Comparison of ENCODE assay signal across 8 cellular contexts in the genomic region with DNA sequence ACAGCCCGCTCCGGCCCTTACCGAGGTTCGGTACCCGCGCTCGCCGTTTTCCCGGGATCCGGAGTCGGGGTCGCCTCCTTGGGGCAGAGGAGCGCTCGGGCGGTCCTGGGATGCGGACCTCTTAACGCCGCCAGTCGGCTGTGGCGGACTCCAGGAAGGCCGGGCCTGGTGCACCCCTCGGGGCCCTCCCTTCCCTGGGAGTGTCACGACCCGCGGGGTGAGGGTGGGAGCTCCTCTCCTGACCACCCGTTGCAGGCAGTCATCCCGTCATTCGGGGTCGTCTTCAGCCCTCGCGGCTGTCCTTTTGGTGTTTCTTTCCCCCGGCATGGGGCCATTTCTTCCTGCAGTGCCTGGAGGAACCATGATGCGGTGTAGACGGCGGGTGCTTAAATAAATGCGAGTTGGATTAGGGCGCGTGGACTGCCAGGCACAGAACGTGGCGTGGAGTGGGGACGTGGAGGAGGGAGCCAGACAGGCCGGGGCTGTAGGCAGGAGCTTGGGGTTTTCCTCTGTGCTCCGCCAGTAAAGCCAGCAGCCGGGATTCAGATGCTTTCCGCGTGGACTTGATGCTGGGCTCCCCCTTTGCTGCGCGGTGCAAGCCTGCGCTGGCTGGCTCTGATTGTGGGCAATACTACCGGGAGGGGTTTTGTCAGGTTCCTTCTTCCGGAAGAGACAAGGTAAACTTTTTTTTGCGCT. TPM values are rescaled to one million over a fixed set of nuclear protein-coding genes. Genes with fewer than 3 reads are reported as not detected.
DNase-seq lines count a peak whose midpoint lies in the region; ATAC-seq and TF ChIP-seq lines count a peak whose summit lies in the region.

No MANE protein-coding gene starts in this region.

- H4K20me1 ChIP-seq in GM23248 (ENCODE audit: insufficient read depth): no peaks in the 10 kb centered on the region

- H3K4me3 ChIP-seq in GM06990 (replicated peaks; ENCODE audit: low read depth, low read length) (peak overlapping the region; percentile 98), GM23248 (peak overlapping the region; percentile 88), lower lobe of right lung (peak overlapping the region; percentile 96)

- H3K9me3 ChIP-seq in GM23248 (ENCODE audit: low read depth): no peaks in the 10 kb centered on the region
- no peaks in the 10 kb centered on the region for H3K9me3 ChIP-seq in lower lobe of right lung

- H3K27me3 ChIP-seq in GM06990 (replicated peaks; ENCODE audit: control insufficient read depth, insufficient read depth, low read length) (no peaks in the 10 kb centered on the region), GM23248 (replicated peaks; ENCODE audit: insufficient read depth) (no peaks in the 10 kb centered on the region), lower lobe of right lung (ENCODE audit: low read depth) (no peaks in the 10 kb centered on the region)

- H3K4me1 ChIP-seq in GM23248 (ENCODE audit: insufficient read depth) (peaks cover 5% of the 10 kb centered on the region), lower lobe of right lung (peaks cover 16% of the 10 kb centered on the region)

- peaks cover 53% of the 10 kb centered on the region for H3K79me2 ChIP-seq in GM23248 (ENCODE audit: insufficient read depth)

- H2AFZ ChIP-seq in GM23248: peak overlapping the region; percentile 90

- TF ChIP-seq CTCF in GM06990 (IDR thresholded peaks at IDR 0.05; ENCODE audit: insufficient read depth, low read length, poor library complexity, severe bottlenecking) (no peak), lower lobe of right lung (IDR thresholded peaks at IDR 0.05) (no peak)

- H3K4me2 ChIP-seq in GM23248 (ENCODE audit: unreplicated experiment): peak overlapping the region; percentile 89

- H3K9me2 ChIP-seq in GM23248 (ENCODE audit: insufficient read depth): no peaks in the 10 kb centered on the region

- peak; percentile 82 for DNase-seq in GM06990 (ENCODE audit: extremely low read depth, insufficient read length)
- peak; percentile 79 for DNase-seq in GM23248
- DNase-seq in LoVo (ENCODE audit: low spot score): peak; percentile 53
- DNase-seq in activated CD4-positive, alpha-beta T cell treated with anti-CD3 and anti-CD28 coated beads, Interleukin-2, amount 10 ng/mL, durations not matched to agents 24 days and 14 days: peak; percentile 84
- peak; percentile 15 to 61 for DNase-seq in dermis microvascular lymphatic vessel endothelial cell (ENCODE audit: low read depth in 2 of 2)
- DNase-seq in lower lobe of right lung: peak; percentile 69
- DNase-seq in stimulated activated CD4-positive, alpha-beta T cell treated with anti-CD3 and anti-CD28 coated beads, TNF-alpha, amount 100 ng/mL, for 24 hours (ENCODE audit: low read depth in 3 of 3): peak; percentile 21 to 45 (median 27)
- DNase-seq in OCI-M2 (lab: John Stamatoyannopoulos, UW; ENCODE audit: unreplicated experiment): no peak

- peaks cover 6% of the 10 kb centered on the region for H3K9me3 Mint-ChIP-seq in activated CD4-positive, alpha-beta T cell treated with anti-CD3 and anti-CD28 coated beads, Interleukin-2, amount 10 ng/mL, durations not matched to agents 24 days and 14 days

- H3K4me3 Mint-ChIP-seq in activated CD4-positive, alpha-beta T cell treated with anti-CD3 and anti-CD28 coated beads, Interleukin-2, amount 10 ng/mL, durations not matched to agents 24 days and 14 days: peak overlapping the region; percentile 97

- peak; percentile 54 to 59 for ATAC-seq in lower lobe of right lung

- H3K27ac ChIP-seq in GM23248 (peak overlapping the region; percentile 93), lower lobe of right lung (peak overlapping the region; percentile 97)

- WGBS in GM23248 (ENCODE audit: low coverage in 1 of 2, low lambda C conversion rate in 2 of 2, missing lambda C conversion rate in 2 of 2), 2 experiments: 1% methylated on average over 45 to 47 of the region's 52 CpGs

- no peaks in the 10 kb centered on the region for H3K36me3 ChIP-seq in GM06990 (ENCODE audit: control insufficient read depth, insufficient read depth, low read length)
- H3K36me3 ChIP-seq in GM23248 (ENCODE audit: low read depth): no peaks in the 10 kb centered on the region
- no peaks in the 10 kb centered on the region for H3K36me3 ChIP-seq in lower lobe of right lung

- H3F3A ChIP-seq in GM23248 (ENCODE audit: insufficient read depth): peaks cover 4% of the 10 kb centered on the region

- intact Hi-C loops in activated CD4-positive, alpha-beta T cell treated with anti-CD3 and anti-CD28 coated beads, Interleukin-2, amount 10 ng/mL, durations not matched to agents 24 days and 14 days (cut with micrococcal nuclease): loop anchor here (2.0 to 10.0 kb wide), 4 partner anchors 134 to 1131 kb away; a partner anchor contains a TSS
- intact Hi-C loops in lower lobe of right lung (cut with DNase I): no loop called here

- peak overlapping the region; percentile 88 for H3K9ac ChIP-seq in GM23248

- no peaks in the 10 kb centered on the region for H3K27me3 Mint-ChIP-seq in activated CD4-positive, alpha-beta T cell treated with anti-CD3 and anti-CD28 coated beads, Interleukin-2, amount 10 ng/mL, durations not matched to agents 24 days and 14 days

- H3K27ac Mint-ChIP-seq in activated CD4-positive, alpha-beta T cell treated with anti-CD3 and anti-CD28 coated beads, Interleukin-2, amount 10 ng/mL, durations not matched to agents 24 days and 14 days: peak overlapping the region; percentile 97

- in situ Hi-C loops in GM23248 (cut with MboI): no loop called here

- H3K36me3 Mint-ChIP-seq in activated CD4-positive, alpha-beta T cell treated with anti-CD3 and anti-CD28 coated beads, Interleukin-2, amount 10 ng/mL, durations not matched to agents 24 days and 14 days (ENCODE audit: low read depth): peaks cover 12% of the 10 kb centered on the region

- peaks cover 30% of the 10 kb centered on the region for H3K4me1 Mint-ChIP-seq in activated CD4-positive, alpha-beta T cell treated with anti-CD3 and anti-CD28 coated beads, Interleukin-2, amount 10 ng/mL, durations not matched to agents 24 days and 14 days

RNA-seq across cellular contexts. Expression of a gene that starts 0.8 kb away (rescaled TPM):
- 20.6 TPM in 2 replicates for total RNA-seq in GM23248 (2014; rRNA removed; shearing (Covaris generic))
- 12.0 and 14.3 TPM in 2 replicates for polyA plus RNA-seq in GM23248 (2016; fragmentation: Nextera tagmentation; extraction: Ambion mirVana)
- 36.4 and 39.8 TPM in 2 replicates for total RNA-seq in activated CD4-positive, alpha-beta T cell treated with anti-CD3 and anti-CD28 coated beads, Interleukin-2, amount 10 ng/mL, durations not matched to agents 24 days and 14 days
- total RNA-seq in dermis microvascular lymphatic vessel endothelial cell (16.0 and 22.4 TPM in 2 replicates), lower lobe of right lung (39.8 TPM)
